In the genomic region with DNA sequence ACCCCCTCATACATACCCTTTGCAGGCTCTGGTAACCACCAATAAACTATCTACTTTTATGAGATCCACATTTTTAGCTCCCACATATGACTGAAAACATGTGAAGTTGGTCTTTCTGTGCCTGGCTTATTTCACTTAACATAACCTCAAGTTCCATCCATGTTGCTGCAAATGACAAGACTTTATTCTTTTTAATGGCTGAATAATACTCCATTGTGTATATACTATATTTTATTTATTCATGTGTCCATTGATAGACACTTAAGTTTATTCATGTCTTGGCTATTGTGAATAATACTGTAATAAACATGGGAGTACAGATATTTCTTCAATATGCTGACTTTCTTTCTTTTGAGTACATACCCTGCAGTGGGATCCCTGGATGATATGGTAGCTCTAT, we compare ENCODE assay signal across 9 cellular contexts. TPM values are rescaled to one million over a fixed set of nuclear protein-coding genes. Genes with fewer than 3 reads are reported as not detected.
"Had no signal": no experiment of that assay in that cellular context is flagged by ENCODE, and none has a peak within 500 bp of the region (broad histone marks: within the 10 kb centered on the region; RNA-seq: fewer than 3 reads in every experiment).

No MANE protein-coding gene starts in this region.

- ATAC-seq: HepG2, K562 had no signal

- H3K4me3 ChIP-seq: K562 had no signal

- H3K36me3 Mint-ChIP-seq: IgD-negative memory B cell had no signal

- H3K27ac Mint-ChIP-seq: IgD-negative memory B cell had no signal

- FAIRE-seq: HepG2, HTR-8/SVneo, K562 had no signal

- DNase-seq: IMR-90, KBM-7 had no signal

- H3K27ac ChIP-seq: HL-60 had no signal

RNA-seq across cellular contexts. Expression of gene SCN7A, which starts 45.9 kb away (rescaled TPM):
- total RNA-seq: HepG2, HT-29, HT1080 had no signal
- polyA plus RNA-seq: IgD-negative memory B cell had no signal
